26 cellular contexts compared by ENCODE assay signal in the genomic region with DNA sequence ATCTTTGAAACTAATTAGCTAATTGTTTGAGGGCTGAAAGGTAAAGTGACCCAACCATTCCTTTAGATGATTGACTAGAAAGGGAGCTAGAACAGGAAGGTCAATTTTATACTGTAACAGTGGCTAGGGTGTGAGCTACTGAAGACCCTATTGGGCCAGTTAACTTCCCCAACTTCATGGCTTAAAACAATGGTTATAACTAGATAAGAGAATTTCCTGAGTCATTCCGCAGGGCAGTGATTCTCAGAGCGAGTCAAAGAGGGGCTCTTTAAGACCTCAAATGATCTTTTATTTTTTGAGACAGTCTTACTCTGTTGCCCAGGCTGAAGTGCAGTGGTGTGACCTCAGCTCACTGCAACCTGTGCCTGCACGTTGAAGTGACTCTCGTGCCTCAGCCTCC.
"Had no signal": no experiment of that assay in that cellular context is flagged by ENCODE, and none has a peak within 500 bp of the region (broad histone marks: within the 10 kb centered on the region; RNA-seq: fewer than 3 reads in every experiment).

No MANE protein-coding gene starts in this region.

- H3K27ac ChIP-seq: hepatocyte, left lung, lower lobe of right lung, ovary, right atrium auricular region, right lobe of liver, tibial nerve, uterus had no signal

- H3K9me3 Mint-ChIP-seq: natural killer cell treated with Interleukin-12 subunit alpha and Interleukin-12 subunit beta and Interleukin-15 and Interleukin-18, amount 100 ng/mL, for 72 hours; stimulated activated memory B cell treated with anti-CD40 and anti-IgM and Interleukin-4, amounts not matched to agents 10 μg/mL and 1 μg/mL and 100 μg/mL, for 72 hours; type B pancreatic cell had no signal

- ATAC-seq: left cardiac atrium; left lung; lower lobe of right lung; mucosa of descending colon; naive thymus-derived CD4-positive, alpha-beta T cell; natural killer cell treated with Interleukin-12 subunit alpha and Interleukin-12 subunit beta and Interleukin-15 and Interleukin-18, amount 100 ng/mL, for 72 hours; right lobe of liver; stimulated activated memory B cell treated with anti-CD40 and anti-IgM and Interleukin-4, amounts not matched to agents 10 μg/mL and 1 μg/mL and 100 μg/mL, for 72 hours; stimulated activated naive CD8-positive, alpha-beta T cell treated with anti-CD3 and anti-CD28 coated beads, Interleukin-15, amount 100 ng/mL, for 72 hours had no signal

- DNase-seq: islet precursor cell; kidney glomerular epithelial cell; left cardiac atrium; left lung; lower lobe of right lung; midbrain; mucosa of descending colon; naive thymus-derived CD4-positive, alpha-beta T cell; ovary; right lobe of liver; stimulated activated CD4-positive, alpha-beta T cell treated with anti-CD3 and anti-CD28 coated beads, Interleukin-1b, Interleukin-23, amount 100 ng/mL, for 48 hours; stimulated activated CD4-positive, alpha-beta T cell treated with anti-CD3 and anti-CD28 coated beads, Interleukin-2, amount 100 ng/mL, for 48 hours; stimulated activated CD4-positive, alpha-beta T cell treated with anti-CD3 and anti-CD28 coated beads, Interleukin-4, amount 100 ng/mL, for 4 hours; stimulated activated CD8-positive, alpha-beta memory T cell treated with anti-CD3 and anti-CD28 coated beads, Interleukin-4, amount 100 ng/mL, for 48 hours; stimulated activated naive CD4-positive, alpha-beta T cell treated with Interleukin-2 at 50 U/mL for 16 hours; stimulated activated naive CD8-positive, alpha-beta T cell treated with anti-CD3 and anti-CD28 coated beads, Interleukin-15, amount 100 ng/mL, for 72 hours; substantia nigra; uterus had no signal

- H3K9me3 ChIP-seq: left lung, lower lobe of right lung, mucosa of descending colon, ovary, right atrium auricular region, right lobe of liver, uterus had no signal

- H3K27ac Mint-ChIP-seq: naive thymus-derived CD4-positive, alpha-beta T cell; progenitor cell of endocrine pancreas; stimulated activated memory B cell treated with anti-CD40 and anti-IgM and Interleukin-4, amounts not matched to agents 10 μg/mL and 1 μg/mL and 100 μg/mL, for 72 hours; type B pancreatic cell had no signal

- H3K4me3 Mint-ChIP-seq: naive thymus-derived CD4-positive, alpha-beta T cell; natural killer cell treated with Interleukin-12 subunit alpha and Interleukin-12 subunit beta and Interleukin-15 and Interleukin-18, amount 100 ng/mL, for 72 hours; stimulated activated memory B cell treated with anti-CD40 and anti-IgM and Interleukin-4, amounts not matched to agents 10 μg/mL and 1 μg/mL and 100 μg/mL, for 72 hours; stimulated activated naive CD8-positive, alpha-beta T cell treated with anti-CD3 and anti-CD28 coated beads, Interleukin-15, amount 100 ng/mL, for 72 hours; type B pancreatic cell had no signal

- H3K4me3 ChIP-seq: hepatocyte, left lung, lower lobe of right lung, mucosa of descending colon, ovary, right atrium auricular region, right lobe of liver, smooth muscle cell, tibial nerve, uterus had no signal

- H3K4me1 Mint-ChIP-seq: naive thymus-derived CD4-positive, alpha-beta T cell; stimulated activated memory B cell treated with anti-CD40 and anti-IgM and Interleukin-4, amounts not matched to agents 10 μg/mL and 1 μg/mL and 100 μg/mL, for 72 hours had no signal

- H3K36me3 ChIP-seq: ovary, uterus had no signal

- H3K27me3 Mint-ChIP-seq: naive thymus-derived CD4-positive, alpha-beta T cell; natural killer cell treated with Interleukin-12 subunit alpha and Interleukin-12 subunit beta and Interleukin-15 and Interleukin-18, amount 100 ng/mL, for 72 hours; progenitor cell of endocrine pancreas; stimulated activated memory B cell treated with anti-CD40 and anti-IgM and Interleukin-4, amounts not matched to agents 10 μg/mL and 1 μg/mL and 100 μg/mL, for 72 hours; stimulated activated naive CD8-positive, alpha-beta T cell treated with anti-CD3 and anti-CD28 coated beads, Interleukin-15, amount 100 ng/mL, for 72 hours; type B pancreatic cell had no signal

- H3K27me3 ChIP-seq: hepatocyte, left lung, ovary, right atrium auricular region, right lobe of liver, tibial nerve, uterus had no signal

- H3K4me1 ChIP-seq: left lung, lower lobe of right lung, right atrium auricular region, right lobe of liver, tibial nerve, uterus had no signal
